Comparison of ENCODE assay signal across 9 cellular contexts in the genomic region with DNA sequence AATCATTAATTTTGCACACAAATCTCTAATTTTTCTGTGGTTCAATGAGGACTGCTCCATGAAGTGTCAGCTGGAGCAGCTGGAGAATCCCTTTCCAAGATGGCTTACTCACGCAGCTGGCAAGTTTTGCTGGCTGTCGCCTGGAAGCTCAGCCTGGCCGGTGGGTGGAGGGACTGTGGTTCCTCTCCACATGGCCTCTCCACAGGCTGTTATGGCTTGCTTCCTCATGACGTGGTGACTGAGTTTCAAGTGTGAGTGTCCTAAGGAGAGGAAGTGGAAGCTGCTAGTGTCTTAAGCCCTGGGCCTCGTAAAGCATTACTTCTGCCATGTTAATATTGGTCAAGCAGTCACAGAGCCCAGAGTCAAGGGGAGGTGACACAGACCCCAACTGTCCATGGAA. TPM values are rescaled to one million over a fixed set of nuclear protein-coding genes. Genes with fewer than 3 reads are reported as not detected.
DNase-seq lines count a peak whose midpoint lies in the region; ATAC-seq and TF ChIP-seq lines count a peak whose summit lies in the region.
"Had no signal": no experiment of that assay in that cellular context is flagged by ENCODE, and none has a peak within 500 bp of the region (broad histone marks: within the 10 kb centered on the region; RNA-seq: fewer than 3 reads in every experiment).

No MANE protein-coding gene starts in this region.

- no peaks in the 10 kb centered on the region for H3K36me3 ChIP-seq in IMR-90 (ENCODE audit: control insufficient read depth, insufficient read depth, low read length)
- H3K36me3 ChIP-seq in left ventricle myocardium inferior = no peaks in the 10 kb centered on the region
- H3K36me3 ChIP-seq in testis (ENCODE audit: low read depth, missing control alignments) = no peaks in the 10 kb centered on the region

- no peaks in the 10 kb centered on the region for H4K20me1 ChIP-seq in IMR-90 (ENCODE audit: insufficient read depth, low read length)

- no peak overlapping the region for H3K18ac ChIP-seq in IMR-90 (ENCODE audit: low read depth, low read length)

- H2AFZ ChIP-seq in IMR-90 (replicated peaks; ENCODE audit: low read length, poor library complexity) = peak overlapping the region; percentile 52

- H2AK5ac ChIP-seq in IMR-90 (ENCODE audit: low read depth, low read length) = no peak overlapping the region

- in situ Hi-C loops in IMR-90 (cut with MboI; ENCODE audit: low sequenced_read_pairs) = loop anchor here (5.0 to 25.0 kb wide), 2 partner anchors 115 to 495 kb away; no protein-coding TSS in a partner anchor

- H3K14ac ChIP-seq in IMR-90 (replicated peaks; ENCODE audit: low read depth, low read length) = no peak overlapping the region

- TF ChIP-seq POLR2A in IMR-90 (IDR thresholded peaks at IDR 0.05; ENCODE audit: low read depth, low read length) = no peak
- TF ChIP-seq POLR2A in testis (IDR thresholded peaks at IDR 0.05) = no peak

- CTCF ChIA-PET in IMR-90 (lab: Yijun Ruan, JAX) = interaction anchor here (1.1 to 2.7 kb wide), 2 partner anchors 17 to 120 kb away, joined by 3 to 20 read pairs; no protein-coding TSS in a partner anchor

- H2BK5ac ChIP-seq in IMR-90 (ENCODE audit: low read depth, low read length, poor library complexity, severe bottlenecking) = no peak overlapping the region

- H3K56ac ChIP-seq in IMR-90 (ENCODE audit: extremely low read depth, insufficient read depth, low read length) = no peak overlapping the region

- TF ChIP-seq CTCF in IMR-90 (conservative IDR thresholded peaks at IDR 0.05; ENCODE audit: low read depth, low read length) (no peak), left ventricle myocardium inferior (IDR thresholded peaks at IDR 0.05; ENCODE audit: borderline replicate concordance) (no peak), testis (IDR thresholded peaks at IDR 0.05) (no peak)

- H2BK120ac ChIP-seq in IMR-90 (ENCODE audit: low read depth, low read length) = no peak overlapping the region

- H4K5ac ChIP-seq in IMR-90 (ENCODE audit: low read depth, low read length) = no peak overlapping the region

- H3K4me2 ChIP-seq in IMR-90 (ENCODE audit: low read depth, low read length) = no peak overlapping the region

- no peak for ATAC-seq in IMR-90 (ENCODE audit: low read depth)
- ATAC-seq in HG03457 (IDR thresholded peaks at IDR 0.05; ENCODE audit: unreplicated experiment) = no peak
- no peak for ATAC-seq in GM21381 (IDR thresholded peaks at IDR 0.05; ENCODE audit: unreplicated experiment)

- H2BK15ac ChIP-seq in IMR-90 (ENCODE audit: low read depth, low read length) = no peak overlapping the region

- no peak overlapping the region for H2BK20ac ChIP-seq in IMR-90 (ENCODE audit: low read depth, low read length)

- WGBS in IMR-90 (ENCODE audit: extremely low coverage in 2 of 2, insufficient read length in 1 of 2), 2 experiments = 80% methylated on average over 1 of the region's 5 CpGs; no CpG with 5 or more reads in 1 of the 2 experiments
- WGBS in testis, 2 donors = 86% methylated on average over 5 of the region's 5 CpGs

- no peak overlapping the region for H2AK9ac ChIP-seq in IMR-90 (replicated peaks; ENCODE audit: low read depth, low read length, poor library complexity)

- no peak overlapping the region for H3K4me3 ChIP-seq in IMR-90 (ENCODE audit: insufficient read depth, low read depth, low read length)
- H3K4me3 ChIP-seq in left ventricle myocardium inferior = no peak overlapping the region
- no peak overlapping the region for H3K4me3 ChIP-seq in testis

- TF ChIP-seq RAD21 in IMR-90 (IDR thresholded peaks at IDR 0.05; ENCODE audit: low read length) = no peak

- H3K9me3 ChIP-seq in IMR-90 (ENCODE audit: control insufficient read depth, insufficient read depth, low read length) (no peaks in the 10 kb centered on the region), left ventricle myocardium inferior (replicated peaks) (no peaks in the 10 kb centered on the region), testis (no peaks in the 10 kb centered on the region)

- peaks cover 4% of the 10 kb centered on the region; the same call in 1 of the 2 replicates for H3K9me1 ChIP-seq in IMR-90 (ENCODE audit: insufficient read depth, low read length)

- dilution Hi-C loops in IMR-90 (cut with HindIII; ENCODE audit: low sequenced_read_pairs, unreplicated experiment) = no loop called here

- H3K4ac ChIP-seq in IMR-90 (ENCODE audit: low read depth, low read length) = no peak overlapping the region

- BruUV-seq in IMR-90 (replicated peaks; lab: Mats Ljungman, UMichigan) = no TSS peak

- no peak overlapping the region for H4K91ac ChIP-seq in IMR-90 (ENCODE audit: insufficient read depth, low read depth, low read length)

- DNase-seq in IMR-90 = peak; percentile 46
- DNase-seq in UCSD-AML1 (lab: John Stamatoyannopoulos, UW; ENCODE audit: unreplicated experiment) = peak; percentile 41
- peak; percentile 75 for DNase-seq in left ventricle myocardium inferior
- peak; percentile 29 for DNase-seq in testis
- no peak for DNase-seq in stimulated activated CD4-positive, alpha-beta T cell treated with anti-CD3 and anti-CD28 coated beads, Interleukin-4, amount 100 ng/mL, for 24 hours
- no peak for DNase-seq in RKO (ENCODE audit: low spot score)
- DNase-seq: effector CD8-positive, alpha-beta T cell had no signal

- no peak overlapping the region for H3K23ac ChIP-seq in IMR-90 (ENCODE audit: low read depth, low read length)

- peaks cover 2% of the 10 kb centered on the region; the same call in 1 of the 2 replicates for H3K27me3 ChIP-seq in IMR-90 (ENCODE audit: control insufficient read depth, insufficient read depth, low read length)
- H3K27me3 ChIP-seq in left ventricle myocardium inferior (ENCODE audit: low read depth) = no peaks in the 10 kb centered on the region
- H3K27me3 ChIP-seq in testis = no peaks in the 10 kb centered on the region

- H3K9ac ChIP-seq in IMR-90 (ENCODE audit: low read depth, low read length) = no peak overlapping the region

- no peak overlapping the region for H4K8ac ChIP-seq in IMR-90 (ENCODE audit: low read depth in 2 of 2, low read length in 2 of 2)

- intact Hi-C loops in IMR-90 (cut with micrococcal nuclease) (no loop called here), left ventricle myocardium inferior (cut with micrococcal nuclease) (loop anchor here (5.0 kb wide), 1 partner anchor 120 kb away; no protein-coding TSS in a partner anchor), testis (cut with DNase I; ENCODE audit: low total_unique reads) (loop anchor here (5.0 kb wide), 1 partner anchor 120 kb away; no protein-coding TSS in a partner anchor)

- H3K79me1 ChIP-seq in IMR-90 (ENCODE audit: low read depth in 1 of 2, low read length in 2 of 2) = no peaks in the 10 kb centered on the region

- POLR2A ChIA-PET in IMR-90 (lab: Charles Lee; ENCODE audit: unreplicated experiment) = interaction anchor here (1.1 kb wide), 1 partner anchor 14 kb away, joined by 4 read pairs; a partner anchor contains a TSS

- no peaks in the 10 kb centered on the region for H3K4me1 ChIP-seq in IMR-90 (ENCODE audit: control insufficient read depth, insufficient read depth, low read length)
- peaks cover 44% of the 10 kb centered on the region for H3K4me1 ChIP-seq in left ventricle myocardium inferior
- no peaks in the 10 kb centered on the region for H3K4me1 ChIP-seq in testis

- no peak overlapping the region for H3K27ac ChIP-seq in IMR-90 (ENCODE audit: insufficient read depth, low read length)
- H3K27ac ChIP-seq in left ventricle myocardium inferior (replicated peaks) = no peak overlapping the region
- H3K27ac ChIP-seq in testis = no peak overlapping the region

TF ChIP-seq in IMR-90, 13 proteins besides CTCF, POLR2A, EP300 and RAD21:
- TF ChIP-seq MXI1 (IDR thresholded peaks at IDR 0.05; ENCODE audit: borderline replicate concordance, low read depth, low read length) (no peak), RFX5 (IDR thresholded peaks at IDR 0.05; ENCODE audit: low read depth, low read length) (no peak), SMC3 (IDR thresholded peaks at IDR 0.05; ENCODE audit: low read depth, low read length) (no peak), CEBPB (IDR thresholded peaks at IDR 0.05; ENCODE audit: low read depth, low read length) (no peak), RCOR1 (IDR thresholded peaks at IDR 0.05; ENCODE audit: insufficient replicate concordance, low read length) (no peak), MAFK (IDR thresholded peaks at IDR 0.05; ENCODE audit: low read depth, low read length) (no peak), MAZ (IDR thresholded peaks at IDR 0.05; ENCODE audit: borderline replicate concordance, low read depth, low read length) (no peak)
- TF ChIP-seq, protein P1, sequence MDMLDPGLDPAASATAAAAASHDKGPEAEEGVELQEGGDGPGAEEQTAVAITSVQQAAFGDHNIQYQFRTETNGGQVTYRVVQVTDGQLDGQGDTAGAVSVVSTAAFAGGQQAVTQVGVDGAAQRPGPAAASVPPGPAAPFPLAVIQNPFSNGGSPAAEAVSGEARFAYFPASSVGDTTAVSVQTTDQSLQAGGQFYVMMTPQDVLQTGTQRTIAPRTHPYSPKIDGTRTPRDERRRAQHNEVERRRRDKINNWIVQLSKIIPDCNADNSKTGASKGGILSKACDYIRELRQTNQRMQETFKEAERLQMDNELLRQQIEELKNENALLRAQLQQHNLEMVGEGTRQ (IDR thresholded peaks at IDR 0.05; ENCODE audit: low read depth, low read length) = no peak
- TF ChIP-seq, protein P2, sequence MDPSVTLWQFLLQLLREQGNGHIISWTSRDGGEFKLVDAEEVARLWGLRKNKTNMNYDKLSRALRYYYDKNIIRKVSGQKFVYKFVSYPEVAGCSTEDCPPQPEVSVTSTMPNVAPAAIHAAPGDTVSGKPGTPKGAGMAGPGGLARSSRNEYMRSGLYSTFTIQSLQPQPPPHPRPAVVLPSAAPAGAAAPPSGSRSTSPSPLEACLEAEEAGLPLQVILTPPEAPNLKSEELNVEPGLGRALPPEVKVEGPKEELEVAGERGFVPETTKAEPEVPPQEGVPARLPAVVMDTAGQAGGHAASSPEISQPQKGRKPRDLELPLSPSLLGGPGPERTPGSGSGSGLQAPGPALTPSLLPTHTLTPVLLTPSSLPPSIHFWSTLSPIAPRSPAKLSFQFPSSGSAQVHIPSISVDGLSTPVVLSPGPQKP (IDR thresholded peaks at IDR 0.05; ENCODE audit: borderline replicate concordance, low read depth, low read length) = no peak

RNA-seq across cellular contexts. Expression of a gene that starts 14.0 kb away (rescaled TPM):
- total RNA-seq in IMR-90 (2012; rRNA removed) (43.6 and 46.4 TPM in 2 replicates), left ventricle myocardium inferior (1.9 TPM), testis (10 to 100 TPM; 29.4 to 55.1 TPM)
- polyA plus RNA-seq in IMR-90 (2012; rRNA removed) (9.8 and 11.5 TPM in 2 replicates), testis (ENCODE audit: insufficient read depth, low read depth, low replicate concordance) (108 TPM)
- 4.5 and 5.7 TPM in 2 replicates for polyA plus RNA-seq in IMR-90 (2012; cell fraction: cytosol; rRNA removed)
- 5.0 and 13.6 TPM in 2 replicates for polyA plus RNA-seq in IMR-90 (2012; cell fraction: nucleus; rRNA removed; ENCODE audit: low replicate concordance)

RNA-seq across cellular contexts. Expression of a gene that starts 53.5 kb away (rescaled TPM):
- total RNA-seq in IMR-90 (2012; rRNA removed) (25.6 and 40.0 TPM in 2 replicates), left ventricle myocardium inferior (51.1 TPM), testis (10 to 100 TPM; 43.3 to 43.5 TPM)
- polyA plus RNA-seq in IMR-90 (2012; rRNA removed) (20.3 and 24.6 TPM in 2 replicates), testis (ENCODE audit: insufficient read depth, low read depth, low replicate concordance) (55.0 TPM)
- polyA plus RNA-seq in IMR-90 (2012; cell fraction: cytosol; rRNA removed) = 9.2 and 10.0 TPM in 2 replicates
- polyA plus RNA-seq in IMR-90 (2012; cell fraction: nucleus; rRNA removed; ENCODE audit: low replicate concordance) = 2.2 and 8.8 TPM in 2 replicates

Comparison
In these comparisons a context has a peak if more than half of its experiments do, and no peak if none do; other contexts are left out.
1. DNase-seq: peak in IMR-90 (single experiment), UCSD-AML1 (single experiment), left ventricle myocardium inferior (single experiment) and testis (single experiment); none in stimulated activated CD4-positive, alpha-beta T cell treated with anti-CD3 and anti-CD28 coated beads, Interleukin-4, amount 100 ng/mL, for 24 hours (single experiment) and RKO (single experiment).
2. RNA of a gene that starts 14.0 kb away (total RNA-seq): 29.4 to 55.1 TPM in testis and 43.6 to 46.4 TPM in IMR-90; 1.9 TPM in left ventricle myocardium inferior (single experiment); every median in the first group is over 10 times any median in the second.